1 cellular context compared by ENCODE assay signal in genomic region chr6:1381397-1382330, GRCh38.
TF ChIP-seq lines count a peak whose summit lies in the region.

No MANE protein-coding gene starts in this region.

TF ChIP-seq in H1, 55 proteins besides CTCF, POLR2A, EP300 and RAD21 (continued from another document):
- TF ChIP-seq, protein P1, sequence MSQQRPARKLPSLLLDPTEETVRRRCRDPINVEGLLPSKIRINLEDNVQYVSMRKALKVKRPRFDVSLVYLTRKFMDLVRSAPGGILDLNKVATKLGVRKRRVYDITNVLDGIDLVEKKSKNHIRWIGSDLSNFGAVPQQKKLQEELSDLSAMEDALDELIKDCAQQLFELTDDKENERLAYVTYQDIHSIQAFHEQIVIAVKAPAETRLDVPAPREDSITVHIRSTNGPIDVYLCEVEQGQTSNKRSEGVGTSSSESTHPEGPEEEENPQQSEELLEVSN (IDR thresholded peaks at IDR 0.05) = 0 out of 2 replicates have a peak, but pooled peaks have one; percentile 5
- TF ChIP-seq, protein P2, sequence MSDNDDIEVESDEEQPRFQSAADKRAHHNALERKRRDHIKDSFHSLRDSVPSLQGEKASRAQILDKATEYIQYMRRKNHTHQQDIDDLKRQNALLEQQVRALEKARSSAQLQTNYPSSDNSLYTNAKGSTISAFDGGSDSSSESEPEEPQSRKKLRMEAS (IDR thresholded peaks at IDR 0.05) = no peak; the same call in 1 of the 2 replicates
- 0 out of 4 replicates have a peak, but pooled peaks of 1 of the 2 experiments have one; percentile 49 for TF ChIP-seq SIN3A (conservative IDR thresholded peaks at IDR 0.05 in 1 of 2, IDR thresholded peaks at IDR 0.05 in 1 of 2; ENCODE audit: low read depth in 1 of 2, low read length in 2 of 2)
- TF ChIP-seq USF2 (IDR thresholded peaks at IDR 0.05; ENCODE audit: low read length) = no peak
- 0 out of 2 replicates have a peak, but pooled peaks have one; percentile 14 for TF ChIP-seq PHF8 (conservative IDR thresholded peaks at IDR 0.05; ENCODE audit: low read depth, low read length)
- peak; percentile 70 for TF ChIP-seq ASH2L (IDR thresholded peaks at IDR 0.05; ENCODE audit: low read length)
- peak; percentile 54 for TF ChIP-seq BACH1 (IDR thresholded peaks at IDR 0.05; ENCODE audit: low read length)
- no peak for TF ChIP-seq TAF1 (IDR thresholded peaks at IDR 0.05; ENCODE audit: low read depth, low read length)
- TF ChIP-seq CBX8 (IDR thresholded peaks at IDR 0.05; ENCODE audit: borderline replicate concordance, low read depth, low read length) = no peak
- TF ChIP-seq SRF (IDR thresholded peaks at IDR 0.05; ENCODE audit: low read depth, low read length) = no peak
- TF ChIP-seq HDAC2 (IDR thresholded peaks at IDR 0.05; ENCODE audit: borderline replicate concordance in 1 of 2, low read depth in 2 of 2, low read length in 2 of 2) = peak in 1 of 2 experiments; percentile 33; a peak in 1 of 4 replicates
- no peak for TF ChIP-seq POLR2AphosphoS5 (IDR thresholded peaks at IDR 0.05; ENCODE audit: low read depth, low read length)
